In genomic region chr21:45959779-45960390, GRCh38 we compare ENCODE assay signal across 17 cellular contexts.
"Had no signal": no experiment of that assay in that cellular context is flagged by ENCODE, and none has a peak within 500 bp of the region (broad histone marks: within the 10 kb centered on the region; RNA-seq: fewer than 3 reads in every experiment).

No MANE protein-coding gene starts in this region.

- H3K36me3 ChIP-seq: brain microvascular endothelial cell, tibial nerve had no signal

- H3K4me1 Mint-ChIP-seq: activated B cell treated with CpG ODN at 0.5 μM for 24 hours; activated naive CD8-positive, alpha-beta T cell treated with anti-CD3 and anti-CD28 coated beads, Interleukin-2, amount 10 ng/mL, durations not matched to agents 7 days and 5 days; central memory CD8-positive, alpha-beta T cell had no signal

- DNase-seq: activated B cell treated with CpG ODN at 0.5 μM for 24 hours; activated CD4-positive, alpha-beta memory T cell treated with anti-CD3 and anti-CD28 coated beads for 36 hours; activated CD4-positive, alpha-beta T cell treated with anti-CD3 and anti-CD28 coated beads for 4 hours; activated naive CD4-positive, alpha-beta T cell treated with Interleukin-2 at 50 U/mL for 16 hours; activated naive CD8-positive, alpha-beta T cell treated with anti-CD3 and anti-CD28 coated beads, Interleukin-2, amount 10 ng/mL, durations not matched to agents 7 days and 5 days; activated T-cell treated with anti-CD3 and anti-CD28 coated beads for 4 hours; brain microvascular endothelial cell; effector CD4-positive, alpha-beta T cell; left colon; midbrain; nucleus accumbens; retina; stimulated activated naive CD4-positive, alpha-beta T cell; T-cell had no signal

- H3K4me3 Mint-ChIP-seq: activated B cell treated with CpG ODN at 0.5 μM for 24 hours; activated CD4-positive, alpha-beta memory T cell treated with anti-CD3 and anti-CD28 coated beads for 36 hours; activated naive CD8-positive, alpha-beta T cell treated with anti-CD3 and anti-CD28 coated beads, Interleukin-2, amount 10 ng/mL, durations not matched to agents 7 days and 5 days; central memory CD8-positive, alpha-beta T cell; nephron; T-cell had no signal

- H3K27ac ChIP-seq: brain microvascular endothelial cell had no signal

- H3K27me3 ChIP-seq: brain microvascular endothelial cell, tibial nerve had no signal

- H3K27ac Mint-ChIP-seq: activated B cell treated with CpG ODN at 0.5 μM for 24 hours; activated CD4-positive, alpha-beta memory T cell treated with anti-CD3 and anti-CD28 coated beads for 36 hours; activated naive CD8-positive, alpha-beta T cell treated with anti-CD3 and anti-CD28 coated beads, Interleukin-2, amount 10 ng/mL, durations not matched to agents 7 days and 5 days; nephron; T-cell had no signal

- H3K36me3 Mint-ChIP-seq: activated CD4-positive, alpha-beta memory T cell treated with anti-CD3 and anti-CD28 coated beads for 36 hours; activated naive CD8-positive, alpha-beta T cell treated with anti-CD3 and anti-CD28 coated beads, Interleukin-2, amount 10 ng/mL, durations not matched to agents 7 days and 5 days; T-cell had no signal

- H3K4me3 ChIP-seq: tibial nerve had no signal
